2 cellular contexts compared by ENCODE assay signal in genomic region chr22:31082606-31083376, GRCh38.
TF ChIP-seq lines count a peak whose summit lies in the region.

No MANE protein-coding gene starts in this region.

TF ChIP-seq in Ishikawa, 13 proteins besides CTCF, POLR2A, EP300 and RAD21:
- TF ChIP-seq TEAD4 (IDR thresholded peaks at IDR 0.05) (no peak), TAF1 (IDR thresholded peaks at IDR 0.05; ENCODE audit: low read depth) (no peak), TCF12 (IDR thresholded peaks at IDR 0.05; ENCODE audit: low read depth) (no peak), EGR1 (IDR thresholded peaks at IDR 0.05) (no peak), FOXM1 (IDR thresholded peaks at IDR 0.05; ENCODE audit: borderline replicate concordance, low read depth) (no peak), ZBTB7A (IDR thresholded peaks at IDR 0.05; ENCODE audit: low read depth) (no peak; the same call in 1 of the 2 replicates), NFIC (IDR thresholded peaks at IDR 0.05) (no peak), MAX (IDR thresholded peaks at IDR 0.05) (no peak)
TF ChIP-seq in Ishikawa: peak in this region for 0.

TF ChIP-seq in endothelial cell of umbilical vein, 7 proteins besides CTCF, POLR2A, EP300 and RAD21:
- TF ChIP-seq MYC (IDR thresholded peaks at IDR 0.05; ENCODE audit: low read depth, low read length) (no peak), MAX (IDR thresholded peaks at IDR 0.05; ENCODE audit: insufficient read depth, insufficient read length) (no peak), FOS (IDR thresholded peaks at IDR 0.05; ENCODE audit: borderline replicate concordance, insufficient read depth, low read length) (no peak), POLR2AphosphoS5 (IDR thresholded peaks at IDR 0.05; ENCODE audit: insufficient read depth, low read depth, low read length) (no peak), JUN (IDR thresholded peaks at IDR 0.05; ENCODE audit: borderline replicate concordance, insufficient read depth, insufficient read length, low read depth) (no peak), GATA2 (IDR thresholded peaks at IDR 0.05; ENCODE audit: insufficient read depth, insufficient read length, low read depth, low read length) (no peak), EZH2 (IDR thresholded peaks at IDR 0.05; ENCODE audit: borderline replicate concordance, low read depth, low read length, severe bottlenecking) (no peak)
